1 cellular context compared by ENCODE assay signal in the genomic region with DNA sequence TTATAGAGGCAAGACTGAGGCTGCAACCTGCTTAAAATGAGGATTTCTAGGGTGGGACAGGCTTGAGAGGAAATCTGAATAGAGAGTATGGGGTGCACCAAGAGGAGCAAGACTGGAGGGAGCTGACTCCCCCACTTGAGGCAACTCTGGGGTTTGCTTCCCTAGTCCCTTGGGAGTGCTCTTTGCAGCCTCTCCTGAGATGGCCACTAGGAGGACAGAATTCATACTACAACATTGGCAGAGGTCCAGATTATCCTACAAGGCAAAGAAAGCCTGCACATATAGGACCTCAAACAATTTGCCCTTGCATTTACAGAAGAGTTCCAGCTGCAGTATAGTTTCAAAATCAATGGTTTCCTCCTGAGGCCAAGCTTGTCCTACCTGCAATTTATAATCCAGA.
TF ChIP-seq lines count a peak whose summit lies in the region.

No MANE protein-coding gene starts in this region.

TF ChIP-seq in WTC11, 78 proteins besides CTCF, POLR2A, EP300 and RAD21 (continued from another document):
- TF ChIP-seq, protein P1, sequence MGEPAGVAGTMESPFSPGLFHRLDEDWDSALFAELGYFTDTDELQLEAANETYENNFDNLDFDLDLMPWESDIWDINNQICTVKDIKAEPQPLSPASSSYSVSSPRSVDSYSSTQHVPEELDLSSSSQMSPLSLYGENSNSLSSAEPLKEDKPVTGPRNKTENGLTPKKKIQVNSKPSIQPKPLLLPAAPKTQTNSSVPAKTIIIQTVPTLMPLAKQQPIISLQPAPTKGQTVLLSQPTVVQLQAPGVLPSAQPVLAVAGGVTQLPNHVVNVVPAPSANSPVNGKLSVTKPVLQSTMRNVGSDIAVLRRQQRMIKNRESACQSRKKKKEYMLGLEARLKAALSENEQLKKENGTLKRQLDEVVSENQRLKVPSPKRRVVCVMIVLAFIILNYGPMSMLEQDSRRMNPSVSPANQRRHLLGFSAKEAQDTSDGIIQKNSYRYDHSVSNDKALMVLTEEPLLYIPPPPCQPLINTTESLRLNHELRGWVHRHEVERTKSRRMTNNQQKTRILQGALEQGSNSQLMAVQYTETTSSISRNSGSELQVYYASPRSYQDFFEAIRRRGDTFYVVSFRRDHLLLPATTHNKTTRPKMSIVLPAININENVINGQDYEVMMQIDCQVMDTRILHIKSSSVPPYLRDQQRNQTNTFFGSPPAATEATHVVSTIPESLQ (CRISPR knock-in tag; IDR thresholded peaks at IDR 0.05): no peak
- no peak for TF ChIP-seq ZNF416 (CRISPR knock-in tag; IDR thresholded peaks at IDR 0.05)
- TF ChIP-seq, protein P2, sequence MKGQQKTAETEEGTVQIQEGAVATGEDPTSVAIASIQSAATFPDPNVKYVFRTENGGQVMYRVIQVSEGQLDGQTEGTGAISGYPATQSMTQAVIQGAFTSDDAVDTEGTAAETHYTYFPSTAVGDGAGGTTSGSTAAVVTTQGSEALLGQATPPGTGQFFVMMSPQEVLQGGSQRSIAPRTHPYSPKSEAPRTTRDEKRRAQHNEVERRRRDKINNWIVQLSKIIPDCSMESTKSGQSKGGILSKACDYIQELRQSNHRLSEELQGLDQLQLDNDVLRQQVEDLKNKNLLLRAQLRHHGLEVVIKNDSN (CRISPR knock-in tag; IDR thresholded peaks at IDR 0.05): no peak
- TF ChIP-seq, protein P3, sequence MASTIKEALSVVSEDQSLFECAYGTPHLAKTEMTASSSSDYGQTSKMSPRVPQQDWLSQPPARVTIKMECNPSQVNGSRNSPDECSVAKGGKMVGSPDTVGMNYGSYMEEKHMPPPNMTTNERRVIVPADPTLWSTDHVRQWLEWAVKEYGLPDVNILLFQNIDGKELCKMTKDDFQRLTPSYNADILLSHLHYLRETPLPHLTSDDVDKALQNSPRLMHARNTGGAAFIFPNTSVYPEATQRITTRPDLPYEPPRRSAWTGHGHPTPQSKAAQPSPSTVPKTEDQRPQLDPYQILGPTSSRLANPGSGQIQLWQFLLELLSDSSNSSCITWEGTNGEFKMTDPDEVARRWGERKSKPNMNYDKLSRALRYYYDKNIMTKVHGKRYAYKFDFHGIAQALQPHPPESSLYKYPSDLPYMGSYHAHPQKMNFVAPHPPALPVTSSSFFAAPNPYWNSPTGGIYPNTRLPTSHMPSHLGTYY (CRISPR knock-in tag; IDR thresholded peaks at IDR 0.05): no peak
- TF ChIP-seq, protein P4, sequence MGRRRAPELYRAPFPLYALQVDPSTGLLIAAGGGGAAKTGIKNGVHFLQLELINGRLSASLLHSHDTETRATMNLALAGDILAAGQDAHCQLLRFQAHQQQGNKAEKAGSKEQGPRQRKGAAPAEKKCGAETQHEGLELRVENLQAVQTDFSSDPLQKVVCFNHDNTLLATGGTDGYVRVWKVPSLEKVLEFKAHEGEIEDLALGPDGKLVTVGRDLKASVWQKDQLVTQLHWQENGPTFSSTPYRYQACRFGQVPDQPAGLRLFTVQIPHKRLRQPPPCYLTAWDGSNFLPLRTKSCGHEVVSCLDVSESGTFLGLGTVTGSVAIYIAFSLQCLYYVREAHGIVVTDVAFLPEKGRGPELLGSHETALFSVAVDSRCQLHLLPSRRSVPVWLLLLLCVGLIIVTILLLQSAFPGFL (CRISPR knock-in tag; IDR thresholded peaks at IDR 0.05; ENCODE audit: borderline replicate concordance): no peak
- TF ChIP-seq IRF2 (CRISPR knock-in tag; IDR thresholded peaks at IDR 0.05; ENCODE audit: borderline replicate concordance, low read depth): no peak
- TF ChIP-seq, protein P5, sequence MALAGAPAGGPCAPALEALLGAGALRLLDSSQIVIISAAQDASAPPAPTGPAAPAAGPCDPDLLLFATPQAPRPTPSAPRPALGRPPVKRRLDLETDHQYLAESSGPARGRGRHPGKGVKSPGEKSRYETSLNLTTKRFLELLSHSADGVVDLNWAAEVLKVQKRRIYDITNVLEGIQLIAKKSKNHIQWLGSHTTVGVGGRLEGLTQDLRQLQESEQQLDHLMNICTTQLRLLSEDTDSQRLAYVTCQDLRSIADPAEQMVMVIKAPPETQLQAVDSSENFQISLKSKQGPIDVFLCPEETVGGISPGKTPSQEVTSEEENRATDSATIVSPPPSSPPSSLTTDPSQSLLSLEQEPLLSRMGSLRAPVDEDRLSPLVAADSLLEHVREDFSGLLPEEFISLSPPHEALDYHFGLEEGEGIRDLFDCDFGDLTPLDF (CRISPR knock-in tag; IDR thresholded peaks at IDR 0.05): no peak
- no peak for TF ChIP-seq SOX15 (CRISPR knock-in tag; IDR thresholded peaks at IDR 0.05)
TF ChIP-seq in WTC11: peak in this region for 0.
